8 cellular contexts compared by ENCODE assay signal in the genomic region with DNA sequence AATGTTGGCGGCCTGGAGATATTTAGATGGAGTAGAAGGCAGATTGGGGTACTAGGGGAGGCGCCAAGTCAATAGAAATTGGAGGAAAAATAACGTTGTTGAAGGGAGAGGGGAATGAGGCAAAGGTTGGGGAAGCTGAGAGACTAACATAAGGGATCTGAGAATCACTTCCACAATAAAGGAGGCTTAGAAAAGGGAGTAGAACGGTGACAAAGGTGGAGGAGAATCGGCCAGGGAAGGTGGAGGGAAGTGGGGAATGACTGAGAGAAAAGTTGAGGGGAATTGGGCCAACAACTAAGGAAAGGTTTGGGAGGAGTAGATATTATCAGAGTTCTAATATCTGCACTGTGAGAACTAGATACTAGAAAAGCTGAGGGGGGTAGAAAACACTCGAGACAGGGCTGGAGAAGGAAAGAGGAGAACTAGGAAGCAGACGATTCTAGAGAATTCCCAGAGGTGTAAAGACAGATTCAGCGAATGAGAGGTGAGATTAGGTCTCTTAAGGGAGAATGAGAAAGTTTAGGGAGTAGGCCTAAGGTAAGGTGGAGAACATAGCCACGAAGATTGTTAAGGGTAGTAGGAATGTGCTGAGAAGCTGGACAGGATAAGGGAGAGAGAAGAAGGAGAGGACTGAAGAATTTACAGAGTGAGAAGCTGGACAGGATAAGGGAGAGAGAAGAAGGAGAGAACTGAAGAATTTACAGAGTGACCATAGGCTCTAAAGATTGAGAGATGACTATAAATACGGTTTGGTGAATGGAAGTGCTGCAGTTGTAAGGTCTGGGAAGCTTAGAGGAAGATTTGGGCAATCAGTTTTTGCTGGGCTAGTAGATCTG. TPM values are rescaled to one million over a fixed set of nuclear protein-coding genes. Genes with fewer than 3 reads are reported as not detected.
DNase-seq lines count a peak whose midpoint lies in the region; ATAC-seq and TF ChIP-seq lines count a peak whose summit lies in the region.

No MANE protein-coding gene starts in this region.

- TF ChIP-seq CTCF in RWPE1 (conservative IDR thresholded peaks at IDR 0.05; ENCODE audit: low read depth) (no peak), fibroblast of the aortic adventitia (IDR thresholded peaks at IDR 0.05; ENCODE audit: insufficient read depth, low read length) (no peak)

- H3K4me3 ChIP-seq in fibroblast of the aortic adventitia (ENCODE audit: low read depth, low read length) (peak overlapping the region; percentile 90), skeletal muscle cell (ENCODE audit: low read depth, low read length) (peak overlapping the region; percentile 95)

- ATAC-seq in GM18517 (IDR thresholded peaks at IDR 0.05; ENCODE audit: unreplicated experiment) (no peak), GM21576 (IDR thresholded peaks at IDR 0.05; ENCODE audit: unreplicated experiment) (no peak)

- H3K27ac ChIP-seq in RWPE1 = peak overlapping the region; percentile 88

- CTCF ChIA-PET in RWPE1 (lab: Yijun Ruan, JAX) = no interaction called here

- DNase-seq in GM03348 (ENCODE audit: low spot score) = peak; percentile 19
- DNase-seq in RWPE1 (ENCODE audit: low spot score) = no peak
- peak; percentile 11 for DNase-seq in fibroblast of the aortic adventitia (ENCODE audit: low read depth)
- DNase-seq in skeletal muscle cell (ENCODE audit: low read depth) = no peak
- DNase-seq in NCI-H1694 (lab: John Stamatoyannopoulos, UW) = no peak
- no peak for DNase-seq in hippocampal formation (lab: John Stamatoyannopoulos, UW)

- POLR2A ChIA-PET in RWPE1 (lab: Yijun Ruan, JAX; ENCODE audit: low non-redundant PET) = interaction anchor here (0.5 kb wide), 2 partner anchors 154 to 1102 kb away, joined by 3 to 5 read pairs; no protein-coding TSS in a partner anchor

RNA-seq across cellular contexts. Expression of a gene that starts 0.8 kb away (rescaled TPM):
- 20.8 and 22.4 TPM in 2 replicates for total RNA-seq in fibroblast of the aortic adventitia (ENCODE audit: low replicate concordance)

RNA-seq across cellular contexts. Expression of a gene that starts 1.0 kb away (rescaled TPM):
- total RNA-seq in fibroblast of the aortic adventitia (ENCODE audit: low replicate concordance) = 8.2 and 21.7 TPM in 2 replicates

Comparison
In these comparisons a context has a peak if more than half of its experiments do, and no peak if none do; other contexts are left out.
1. DNase-seq: peak in GM03348 (single experiment) and fibroblast of the aortic adventitia (single experiment); none in RWPE1 (single experiment), skeletal muscle cell (single experiment), NCI-H1694 (single experiment) and hippocampal formation (0 of 2).